Comparison of ENCODE assay signal across 15 cellular contexts in genomic region chr14:28759658-28760313, GRCh38. TPM values are rescaled to one million over a fixed set of nuclear protein-coding genes. Genes with fewer than 3 reads are reported as not detected.
DNase-seq lines count a peak whose midpoint lies in the region; ATAC-seq and TF ChIP-seq lines count a peak whose summit lies in the region.
"Had no signal": no experiment of that assay in that cellular context is flagged by ENCODE, and none has a peak within 500 bp of the region (broad histone marks: within the 10 kb centered on the region; RNA-seq: fewer than 3 reads in every experiment).

No MANE protein-coding gene starts in this region.

- H3K79me2 ChIP-seq in fibroblast of lung (ENCODE audit: control insufficient read depth, insufficient read depth, low read length): no peaks in the 10 kb centered on the region
- no peaks in the 10 kb centered on the region for H3K79me2 ChIP-seq in parathyroid adenoma

- H3K27me3 Mint-ChIP-seq in activated CD8-positive, alpha-beta T cell treated with anti-CD3 and anti-CD28 coated beads, Interleukin-2, amount 10 ng/mL, durations not matched to agents 7 days and 5 days (ENCODE audit: low read depth): peaks cover 71% of the 10 kb centered on the region

- H3K27ac ChIP-seq in fibroblast of lung (ENCODE audit: insufficient read depth, low read length): no peak overlapping the region
- no peak overlapping the region for H3K27ac ChIP-seq in parathyroid adenoma

- POLR2A ChIA-PET in activated CD8-positive, alpha-beta T cell treated with anti-CD3 and anti-CD28 coated beads, Interleukin-2, amount 10 ng/mL, durations not matched to agents 7 days and 5 days (lab: Charles Lee): no interaction called here

- in situ Hi-C loops in GM13977 (cut with MboI; ENCODE audit: low pct_unique_long_range_greater_than_20kb, low sequenced_read_pairs, unreplicated experiment): loop anchor here (25.0 kb wide), 2 partner anchors 453 to 778 kb away; no protein-coding TSS in a partner anchor

- H3K4me3 ChIP-seq in MG63: peak overlapping the region; percentile 27
- peak overlapping the region in 2 of 4 experiments; percentile 8 to 32 for H3K4me3 ChIP-seq in fibroblast of lung (replicated peaks in 1 of 4; ENCODE audit: control extremely low read depth in 1 of 4, insufficient read depth in 1 of 4, low read depth in 3 of 4, low read length in 4 of 4)
- no peak overlapping the region for H3K4me3 ChIP-seq in parathyroid adenoma (ENCODE audit: low read depth, low read length)

- H3K4me1 ChIP-seq in fibroblast of lung (ENCODE audit: control insufficient read depth, extremely low read depth, insufficient read depth, low read length) (no peaks in the 10 kb centered on the region), parathyroid adenoma (no peaks in the 10 kb centered on the region)

- H3K36me3 ChIP-seq in MG63: no peaks in the 10 kb centered on the region
- no peaks in the 10 kb centered on the region for H3K36me3 ChIP-seq in fibroblast of lung (ENCODE audit: control insufficient read depth, insufficient read depth, low read length)
- no peaks in the 10 kb centered on the region for H3K36me3 ChIP-seq in parathyroid adenoma (ENCODE audit: control insufficient read depth, insufficient read depth, low read length)

- H2AFZ ChIP-seq in fibroblast of lung (ENCODE audit: low read length): no peak overlapping the region
- H2AFZ ChIP-seq in parathyroid adenoma: no peak overlapping the region

- CTCF ChIA-PET in activated CD8-positive, alpha-beta T cell treated with anti-CD3 and anti-CD28 coated beads, Interleukin-2, amount 10 ng/mL, durations not matched to agents 7 days and 5 days (lab: Charles Lee): no interaction called here

- H3K4me1 Mint-ChIP-seq in activated CD8-positive, alpha-beta T cell treated with anti-CD3 and anti-CD28 coated beads, Interleukin-2, amount 10 ng/mL, durations not matched to agents 7 days and 5 days (ENCODE audit: low read depth): no peaks in the 10 kb centered on the region
- H3K4me1 Mint-ChIP-seq: activated CD8-positive, alpha-beta memory T cell treated with anti-CD3 and anti-CD28 coated beads, Interleukin-2, amount 10 ng/mL, durations not matched to agents 7 days and 5 days had no signal

- peak; percentile 31 for DNase-seq in GM13977 (ENCODE audit: low spot score)
- no peak for DNase-seq in MG63
- DNase-seq in fibroblast of lung (ENCODE audit: low read depth in 2 of 2): no peak
- no peak for DNase-seq in hippocampal formation (lab: John Stamatoyannopoulos, UW)
- no peak for DNase-seq in activated CD8-positive, alpha-beta T cell treated with anti-CD3 and anti-CD28 coated beads, Interleukin-2, amount 10 ng/mL, durations not matched to agents 7 days and 5 days
- DNase-seq in activated effector memory CD4-positive, alpha-beta T cell treated with Interleukin-2 at 50 U/mL for 16 hours: no peak
- DNase-seq in omental fat pad (ENCODE audit: low spot score): no peak
- DNase-seq: activated CD8-positive, alpha-beta memory T cell treated with anti-CD3 and anti-CD28 coated beads, Interleukin-2, amount 10 ng/mL, durations not matched to agents 7 days and 5 days; cortex of kidney; NCI-H1436; NCI-H526 had no signal

- H3K4me3 Mint-ChIP-seq in activated CD8-positive, alpha-beta T cell treated with anti-CD3 and anti-CD28 coated beads, Interleukin-2, amount 10 ng/mL, durations not matched to agents 7 days and 5 days: no peak overlapping the region
- H3K4me3 Mint-ChIP-seq: activated CD8-positive, alpha-beta memory T cell treated with anti-CD3 and anti-CD28 coated beads, Interleukin-2, amount 10 ng/mL, durations not matched to agents 7 days and 5 days had no signal

- H3K36me3 Mint-ChIP-seq in activated CD8-positive, alpha-beta T cell treated with anti-CD3 and anti-CD28 coated beads, Interleukin-2, amount 10 ng/mL, durations not matched to agents 7 days and 5 days (ENCODE audit: low read depth): no peaks in the 10 kb centered on the region

- H3K27ac Mint-ChIP-seq in activated CD8-positive, alpha-beta T cell treated with anti-CD3 and anti-CD28 coated beads, Interleukin-2, amount 10 ng/mL, durations not matched to agents 7 days and 5 days: no peak overlapping the region
- H3K27ac Mint-ChIP-seq: activated CD8-positive, alpha-beta memory T cell treated with anti-CD3 and anti-CD28 coated beads, Interleukin-2, amount 10 ng/mL, durations not matched to agents 7 days and 5 days had no signal

- TF ChIP-seq CTCF in GM13977 (IDR thresholded peaks at IDR 0.05; ENCODE audit: extremely low read depth, insufficient read depth, missing control alignments): no peak
- no peak for TF ChIP-seq CTCF in fibroblast of lung (conservative IDR thresholded peaks at IDR 0.05 in 1 of 2, IDR thresholded peaks at IDR 0.05 in 1 of 2; ENCODE audit: low read depth in 1 of 2, low read length in 2 of 2)
- no peak for TF ChIP-seq CTCF in parathyroid adenoma (IDR thresholded peaks at IDR 0.05)
- no peak for TF ChIP-seq CTCF in omental fat pad (IDR thresholded peaks at IDR 0.05)

- H3K9me3 Mint-ChIP-seq in activated CD8-positive, alpha-beta T cell treated with anti-CD3 and anti-CD28 coated beads, Interleukin-2, amount 10 ng/mL, durations not matched to agents 7 days and 5 days (ENCODE audit: insufficient read depth): no peaks in the 10 kb centered on the region

- H3K9ac ChIP-seq in fibroblast of lung (ENCODE audit: insufficient read depth, low read length) (no peak overlapping the region), parathyroid adenoma (no peak overlapping the region)

- H3K4me2 ChIP-seq in fibroblast of lung (ENCODE audit: extremely low read depth, insufficient read depth, low read length) (peak overlapping the region; percentile 17), parathyroid adenoma (ENCODE audit: low read length) (peak overlapping the region; percentile 6)

- no peak for ATAC-seq in activated CD8-positive, alpha-beta T cell treated with anti-CD3 and anti-CD28 coated beads, Interleukin-2, amount 10 ng/mL, durations not matched to agents 7 days and 5 days
- ATAC-seq in omental fat pad (ENCODE audit: low FRiP score): no peak
- ATAC-seq: activated CD8-positive, alpha-beta memory T cell treated with anti-CD3 and anti-CD28 coated beads, Interleukin-2, amount 10 ng/mL, durations not matched to agents 7 days and 5 days had no signal

- H3K27me3 ChIP-seq in MG63 (no peaks in the 10 kb centered on the region), fibroblast of lung (ENCODE audit: control insufficient read depth, insufficient read depth, low read length) (peaks cover 85% of the 10 kb centered on the region), parathyroid adenoma (ENCODE audit: control insufficient read depth, insufficient read depth, low read length) (peaks cover 11% of the 10 kb centered on the region)

- H3K9me3 ChIP-seq in MG63 (no peaks in the 10 kb centered on the region), fibroblast of lung (ENCODE audit: control insufficient read depth, insufficient read depth, low read depth, low read length) (no peaks in the 10 kb centered on the region), parathyroid adenoma (ENCODE audit: control insufficient read depth, low read length) (no peaks in the 10 kb centered on the region)

- H4K20me1 ChIP-seq in fibroblast of lung (ENCODE audit: control insufficient read depth, extremely low read depth, insufficient read depth, low read length): no peaks in the 10 kb centered on the region

RNA-seq across cellular contexts. Expression of gene FOXG1, which starts 6.8 kb away (rescaled TPM):
- total RNA-seq in MG63 (2014; rRNA removed; shearing (Covaris generic); ENCODE audit: low replicate concordance): 0.03 and 0.67 TPM in 2 replicates
- total RNA-seq in fibroblast of lung (not detected in 2 replicates), omental fat pad (not detected)
- polyA plus RNA-seq in fibroblast of lung: 0.01 TPM in 1 of 2 replicates, not detected in the other
- 0.06 TPM in 1 of 2 replicates, not detected in the other for polyA plus RNA-seq in fibroblast of lung (2012)
- polyA minus RNA-seq in fibroblast of lung (ENCODE audit: low replicate concordance): 0.08 TPM in 1 of 2 replicates, not detected in the other
- total RNA-seq in activated CD8-positive, alpha-beta T cell treated with anti-CD3 and anti-CD28 coated beads, Interleukin-2, amount 10 ng/mL, durations not matched to agents 7 days and 5 days: not detected
- total RNA-seq: activated CD8-positive, alpha-beta memory T cell treated with anti-CD3 and anti-CD28 coated beads, Interleukin-2, amount 10 ng/mL, durations not matched to agents 7 days and 5 days; skeletal muscle tissue; subcutaneous adipose tissue had no signal
- polyA plus RNA-seq: keratinocyte had no signal
